8 cellular contexts compared by ENCODE assay signal in genomic region chr1:186183970-186184628, GRCh38.
DNase-seq lines count a peak whose midpoint lies in the region; ATAC-seq, FAIRE-seq and TF ChIP-seq lines count a peak whose summit lies in the region.

No MANE protein-coding gene starts in this region.

- H3K9me3 ChIP-seq in smooth muscle cell (replicated peaks; ENCODE audit: low read depth) (no peaks in the 10 kb centered on the region), prostate gland (no peaks in the 10 kb centered on the region), vagina (no peaks in the 10 kb centered on the region)

- H3K36me3 ChIP-seq in smooth muscle cell (ENCODE audit: low read depth) (no peaks in the 10 kb centered on the region), prostate gland (no peaks in the 10 kb centered on the region), vagina (no peaks in the 10 kb centered on the region)

- no peaks in the 10 kb centered on the region for H3K79me2 ChIP-seq in smooth muscle cell (ENCODE audit: low read depth)

- H4K20me1 ChIP-seq in smooth muscle cell (ENCODE audit: low read depth), result no peaks in the 10 kb centered on the region

- H2AFZ ChIP-seq in smooth muscle cell (ENCODE audit: low read depth), result no peak overlapping the region

- H3K4me2 ChIP-seq in smooth muscle cell, result peak overlapping the region; percentile 12

- H3K27ac ChIP-seq in smooth muscle cell (ENCODE audit: low read depth) (peak overlapping the region; percentile 99), prostate gland (no peak overlapping the region), foreskin keratinocyte (no peak overlapping the region), vagina (no peak overlapping the region)

- TF ChIP-seq POLR2A in prostate gland (IDR thresholded peaks at IDR 0.05) (no peak), vagina (IDR thresholded peaks at IDR 0.05) (no peak)

- H3K27me3 ChIP-seq in smooth muscle cell (ENCODE audit: low read depth) (no peaks in the 10 kb centered on the region), prostate gland (replicated peaks; ENCODE audit: insufficient read depth) (no peaks in the 10 kb centered on the region), foreskin keratinocyte (no peaks in the 10 kb centered on the region), vagina (no peaks in the 10 kb centered on the region)

- H3F3A ChIP-seq in smooth muscle cell (ENCODE audit: low read depth), result peaks cover 16% of the 10 kb centered on the region

- peak; percentile 31 for DNase-seq in RCC 7860 (ENCODE audit: low spot score)
- DNase-seq in smooth muscle cell (lab: John Stamatoyannopoulos, UW; ENCODE audit: unreplicated experiment), result no peak
- DNase-seq in prostate gland (ENCODE audit: low spot score), result no peak
- no peak for DNase-seq in foreskin keratinocyte
- DNase-seq in vagina (ENCODE audit: extremely low spot score in 2 of 2), result no peak

- H3K4me1 ChIP-seq in smooth muscle cell (ENCODE audit: low read depth), result peaks cover 16% of the 10 kb centered on the region
- H3K4me1 ChIP-seq in prostate gland (replicated peaks), result no peaks in the 10 kb centered on the region
- peaks cover 36% of the 10 kb centered on the region for H3K4me1 ChIP-seq in foreskin keratinocyte
- H3K4me1 ChIP-seq in vagina, result peaks cover 10% of the 10 kb centered on the region

- TF ChIP-seq CTCF in smooth muscle cell (IDR thresholded peaks at IDR 0.05; ENCODE audit: borderline replicate concordance, insufficient read depth, poor library complexity, severe bottlenecking) (no peak), prostate gland (IDR thresholded peaks at IDR 0.05) (no peak), foreskin keratinocyte (conservative IDR thresholded peaks at IDR 0.05) (no peak), vagina (IDR thresholded peaks at IDR 0.05) (no peak)

- peak; percentile 65 for ATAC-seq in GM19043 (IDR thresholded peaks at IDR 0.05; ENCODE audit: low read depth, unreplicated experiment)
- peak; percentile 35 for ATAC-seq in HG02884 (IDR thresholded peaks at IDR 0.05; ENCODE audit: unreplicated experiment)
- no peak for ATAC-seq in foreskin keratinocyte
- no peak for ATAC-seq in esophagus mucosa

- FAIRE-seq in RCC 7860 (lab: Jason Lieb, UNC), result peak; percentile 80

- 63% methylated on average over 5 of the region's 5 CpGs for WGBS in smooth muscle cell (ENCODE audit: low lambda C conversion rate)
- 41% methylated on average over 5 of the region's 5 CpGs for whole genome bisulfite sequencing in prostate gland

- H3K9ac ChIP-seq in smooth muscle cell (ENCODE audit: low read depth), result peak overlapping the region; percentile 8

- H3K4me3 ChIP-seq in smooth muscle cell, result no peak overlapping the region
- no peak overlapping the region for H3K4me3 ChIP-seq in prostate gland
- H3K4me3 ChIP-seq in vagina, result no peak overlapping the region

- intact Hi-C loops in prostate gland (cut with DNase I) (no loop called here), vagina (cut with DNase I) (no loop called here)

Comparison
In these comparisons a context has a peak if more than half of its experiments do, and no peak if none do; other contexts are left out.
1. ATAC-seq: peak in GM19043 (single experiment) and HG02884 (single experiment); none in foreskin keratinocyte (single experiment) and esophagus mucosa (single experiment).